Comparison of ENCODE assay signal across 10 cellular contexts in the genomic region with DNA sequence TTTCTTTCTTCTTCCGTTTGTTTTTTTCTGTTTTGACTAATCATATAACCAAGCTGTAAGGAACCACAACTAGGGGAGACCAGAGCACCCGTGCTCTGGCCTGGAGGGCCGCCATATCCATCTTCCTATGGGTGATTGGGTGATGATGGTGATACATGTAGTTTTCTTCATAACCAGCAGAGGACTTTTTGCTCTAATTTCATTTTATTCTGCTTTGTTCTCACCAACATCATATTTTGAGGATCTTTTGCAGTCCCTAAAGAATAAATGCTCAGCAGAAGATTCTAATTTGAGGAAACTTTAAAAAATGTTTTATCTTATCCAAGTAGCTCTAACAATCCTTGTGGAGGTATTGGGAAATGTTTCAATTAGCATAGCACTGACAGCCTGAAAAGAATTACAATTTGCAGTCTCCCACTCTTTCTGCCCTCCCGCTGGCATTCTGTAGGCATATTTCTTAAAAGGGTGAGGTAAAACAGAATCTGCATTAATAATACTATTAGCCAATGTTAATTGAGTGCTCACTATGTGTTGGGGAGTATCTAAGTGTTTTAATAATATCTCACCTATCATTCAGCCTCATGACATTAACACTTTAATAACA.
DNase-seq lines count a peak whose midpoint lies in the region; ATAC-seq, FAIRE-seq and TF ChIP-seq lines count a peak whose summit lies in the region.
"Had no signal": no experiment of that assay in that cellular context is flagged by ENCODE, and none has a peak within 500 bp of the region (broad histone marks: within the 10 kb centered on the region; RNA-seq: fewer than 3 reads in every experiment).

No MANE protein-coding gene starts in this region.

- 0 out of 3 replicates have a peak, but pooled peaks have one; percentile 25 for TF ChIP-seq CTCF in GM12872 (IDR thresholded peaks at IDR 0.05; ENCODE audit: insufficient read depth, low read depth, low read length)
- peak; percentile 42; the same call in 1 of the 2 replicates for TF ChIP-seq CTCF in Loucy (conservative IDR thresholded peaks at IDR 0.05; ENCODE audit: low read length)
- peak; percentile 63 for TF ChIP-seq CTCF in osteocyte (IDR thresholded peaks at IDR 0.05)

- H3K4me3 ChIP-seq in Loucy (ENCODE audit: low read length, poor library complexity, severe bottlenecking) = no peak overlapping the region

- peaks cover 4% of the 10 kb centered on the region for H4K20me1 ChIP-seq in Loucy (ENCODE audit: insufficient read depth, low read length, poor library complexity, severe bottlenecking)

- no peaks in the 10 kb centered on the region for H3F3A ChIP-seq in Loucy (ENCODE audit: low read depth)

- peaks cover 2% of the 10 kb centered on the region for H3K36me3 Mint-ChIP-seq in osteocyte (ENCODE audit: unreplicated experiment)
- H3K36me3 Mint-ChIP-seq: naive B cell had no signal

- peak overlapping the region; percentile 21 for H3K27ac Mint-ChIP-seq in osteocyte (ENCODE audit: unreplicated experiment)
- H3K27ac Mint-ChIP-seq: naive B cell had no signal

- no peak for ATAC-seq in HG03159 (IDR thresholded peaks at IDR 0.05; ENCODE audit: unreplicated experiment)
- ATAC-seq in GM21390 (IDR thresholded peaks at IDR 0.05; ENCODE audit: unreplicated experiment) = no peak

- no peaks in the 10 kb centered on the region for H3K27me3 ChIP-seq in Loucy (ENCODE audit: insufficient read depth, low read length, poor library complexity, severe bottlenecking)

- no peak overlapping the region for H3K4me2 ChIP-seq in Loucy (ENCODE audit: low read depth, low read length, poor library complexity, severe bottlenecking)

- no peak overlapping the region for H2AFZ ChIP-seq in Loucy (ENCODE audit: low read length)

- no peaks in the 10 kb centered on the region for H3K36me3 ChIP-seq in Loucy (ENCODE audit: insufficient read depth, low read length)

- H3K9ac ChIP-seq in Loucy (ENCODE audit: low read depth, low read length, poor library complexity, severe bottlenecking) = no peak overlapping the region

- no peaks in the 10 kb centered on the region for H3K9me3 ChIP-seq in Loucy (ENCODE audit: insufficient read depth, low read depth, low read length)

- no peaks in the 10 kb centered on the region for H3K9me3 Mint-ChIP-seq in osteocyte (ENCODE audit: unreplicated experiment)

- DNase-seq in osteocyte (ENCODE audit: extremely low spot score, unreplicated experiment) = no peak
- no peak for DNase-seq in activated CD4-positive, alpha-beta T cell treated with anti-CD3 and anti-CD28 coated beads, Interleukin-2, amount 50 U/mL, for 4 hours
- DNase-seq: activated CD4-positive, alpha-beta T cell treated with anti-CD3 and anti-CD28 coated beads for 4 hours; amygdala; naive B cell had no signal

- H3K79me2 ChIP-seq in Loucy (ENCODE audit: insufficient read depth, low read length) = no peaks in the 10 kb centered on the region

- FAIRE-seq in endometrium (lab: Jason Lieb, UNC) = peak; percentile 35

- H3K27me3 Mint-ChIP-seq in osteocyte (ENCODE audit: unreplicated experiment) = no peaks in the 10 kb centered on the region

- peaks cover 42% of the 10 kb centered on the region for H3K4me1 Mint-ChIP-seq in osteocyte (ENCODE audit: unreplicated experiment)
- H3K4me1 Mint-ChIP-seq: naive B cell had no signal

- no peaks in the 10 kb centered on the region for H3K9me2 ChIP-seq in Loucy (replicated peaks; ENCODE audit: low read depth, low read length)

- no peaks in the 10 kb centered on the region for H3K4me1 ChIP-seq in Loucy (ENCODE audit: insufficient read depth, low read length, poor library complexity, severe bottlenecking)

- peak overlapping the region; percentile 60 for H3K4me3 Mint-ChIP-seq in osteocyte (ENCODE audit: unreplicated experiment)
